In the genomic region with DNA sequence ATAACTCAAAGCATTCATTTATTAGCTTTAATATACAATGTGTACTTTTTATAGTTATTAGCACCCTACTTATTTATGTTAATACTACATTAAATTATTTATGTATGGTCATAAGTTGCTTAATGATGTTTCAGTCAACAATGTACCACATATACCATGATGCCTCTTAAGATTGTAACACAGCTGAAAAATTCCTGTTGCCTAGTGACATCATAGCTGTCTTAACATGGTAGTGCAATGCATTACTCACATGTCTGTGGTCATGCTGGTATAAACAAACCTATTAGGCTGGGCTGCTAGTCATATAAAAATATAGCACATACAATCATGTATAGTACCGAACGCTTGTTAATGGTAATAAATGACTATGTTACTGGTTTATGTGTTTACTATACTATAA, we compare ENCODE assay signal across 14 cellular contexts.
DNase-seq lines count a peak whose midpoint lies in the region; ATAC-seq and TF ChIP-seq lines count a peak whose summit lies in the region.
"Had no signal": no experiment of that assay in that cellular context is flagged by ENCODE, and none has a peak within 500 bp of the region (broad histone marks: within the 10 kb centered on the region; RNA-seq: fewer than 3 reads in every experiment).

No MANE protein-coding gene starts in this region.

- peaks cover 6 to 21% (median 15%) of the 10 kb centered on the region in 3 donors for H3K36me3 Mint-ChIP-seq in naive thymus-derived CD8-positive, alpha-beta T cell

- ATAC-seq in omental fat pad (ENCODE audit: low FRiP score): peak; percentile 54
- ATAC-seq in naive thymus-derived CD8-positive, alpha-beta T cell: no peak
- ATAC-seq in GM18867 (IDR thresholded peaks at IDR 0.05; ENCODE audit: unreplicated experiment): no peak
- no peak for ATAC-seq in HG03159 (IDR thresholded peaks at IDR 0.05; ENCODE audit: unreplicated experiment)
- ATAC-seq: stimulated activated naive B cell treated with anti-CD40 and anti-IgM and Interleukin-4, amounts not matched to agents 10 μg/mL and 1 μg/mL and 100 μg/mL, for 72 hours; T-helper 17 cell had no signal

- peaks cover 0 to 2% (median 1%) of the 10 kb centered on the region in 4 donors for H3K4me1 Mint-ChIP-seq in naive thymus-derived CD8-positive, alpha-beta T cell
- H3K4me1 Mint-ChIP-seq: central memory CD8-positive, alpha-beta T cell; stimulated activated naive B cell treated with anti-CD40 and anti-IgM and Interleukin-4, amounts not matched to agents 10 μg/mL and 1 μg/mL and 100 μg/mL, for 72 hours had no signal

- no peaks in the 10 kb centered on the region for H3K27me3 Mint-ChIP-seq in naive thymus-derived CD8-positive, alpha-beta T cell
- H3K27me3 Mint-ChIP-seq: central memory CD8-positive, alpha-beta T cell; stimulated activated naive B cell treated with anti-CD40 and anti-IgM and Interleukin-4, amounts not matched to agents 10 μg/mL and 1 μg/mL and 100 μg/mL, for 72 hours; T-helper 17 cell had no signal

- no peak overlapping the region for H3K4me3 Mint-ChIP-seq in naive thymus-derived CD8-positive, alpha-beta T cell
- H3K4me3 Mint-ChIP-seq: central memory CD8-positive, alpha-beta T cell; stimulated activated naive B cell treated with anti-CD40 and anti-IgM and Interleukin-4, amounts not matched to agents 10 μg/mL and 1 μg/mL and 100 μg/mL, for 72 hours; T-helper 17 cell had no signal

- POLR2A ChIA-PET in naive thymus-derived CD8-positive, alpha-beta T cell (lab: Charles Lee): no interaction called here

- DNase-seq in ELR (ENCODE audit: low read depth) (peak; percentile 96), OCI-M1 (lab: John Stamatoyannopoulos, UW) (peak; percentile 47), dermis blood vessel endothelial cell (peak; percentile 30), omental fat pad (ENCODE audit: low spot score) (no peak)
- DNase-seq in naive thymus-derived CD8-positive, alpha-beta T cell: no peak
- DNase-seq in activated T-cell treated with anti-CD3 and anti-CD28 coated beads, Interleukin-2, amount 50 U/mL, for 48 hours: no peak
- DNase-seq: hippocampal formation; mucosa of descending colon; NCI-H526; stimulated activated naive B cell treated with anti-CD40 and anti-IgM and Interleukin-4, amounts not matched to agents 10 μg/mL and 1 μg/mL and 100 μg/mL, for 72 hours; T-helper 17 cell had no signal

- H3K9me3 Mint-ChIP-seq in naive thymus-derived CD8-positive, alpha-beta T cell: no peaks in the 10 kb centered on the region
- H3K9me3 Mint-ChIP-seq: central memory CD8-positive, alpha-beta T cell; stimulated activated naive B cell treated with anti-CD40 and anti-IgM and Interleukin-4, amounts not matched to agents 10 μg/mL and 1 μg/mL and 100 μg/mL, for 72 hours had no signal

- no peak for TF ChIP-seq CTCF in omental fat pad (IDR thresholded peaks at IDR 0.05)

- no peak overlapping the region for H3K27ac Mint-ChIP-seq in naive thymus-derived CD8-positive, alpha-beta T cell
- H3K27ac Mint-ChIP-seq: stimulated activated naive B cell treated with anti-CD40 and anti-IgM and Interleukin-4, amounts not matched to agents 10 μg/mL and 1 μg/mL and 100 μg/mL, for 72 hours; T-helper 17 cell had no signal

Comparison
In these comparisons a context has a peak if more than half of its experiments do, and no peak if none do; other contexts are left out.
1. DNase-seq: peak in ELR (single experiment), OCI-M1 (single experiment) and dermis blood vessel endothelial cell (single experiment); none in omental fat pad (single experiment), naive thymus-derived CD8-positive, alpha-beta T cell (0 of 10) and activated T-cell treated with anti-CD3 and anti-CD28 coated beads, Interleukin-2, amount 50 U/mL, for 48 hours (0 of 2).